ENCODE assay signal across 1 cellular context in the genomic region with DNA sequence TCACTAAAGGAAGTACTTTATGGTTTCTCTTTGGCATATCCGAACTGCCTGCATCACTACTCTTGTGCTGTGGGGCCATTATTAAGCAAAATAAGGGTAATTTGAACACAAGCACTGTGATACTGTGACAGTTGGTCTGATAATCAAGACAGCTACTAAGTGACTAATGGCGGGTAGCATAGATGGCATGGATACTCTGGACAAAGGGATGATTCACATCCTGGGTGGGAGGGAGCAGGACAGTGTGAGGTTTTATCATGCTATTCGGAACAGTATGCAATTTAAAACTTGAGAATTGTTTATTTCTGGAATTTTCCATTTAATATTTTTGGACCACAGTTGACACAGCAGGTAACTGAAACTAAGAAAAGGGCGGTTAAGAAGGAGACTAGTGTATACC.
TF ChIP-seq lines count a peak whose summit lies in the region.

No MANE protein-coding gene starts in this region.

TF ChIP-seq in IMR-90, 13 proteins besides CTCF, POLR2A, EP300 and RAD21 (continued from another document):
- TF ChIP-seq CEBPB (IDR thresholded peaks at IDR 0.05; ENCODE audit: low read depth, low read length) (no peak), RFX5 (IDR thresholded peaks at IDR 0.05; ENCODE audit: low read depth, low read length) (no peak)
